In the genomic region with DNA sequence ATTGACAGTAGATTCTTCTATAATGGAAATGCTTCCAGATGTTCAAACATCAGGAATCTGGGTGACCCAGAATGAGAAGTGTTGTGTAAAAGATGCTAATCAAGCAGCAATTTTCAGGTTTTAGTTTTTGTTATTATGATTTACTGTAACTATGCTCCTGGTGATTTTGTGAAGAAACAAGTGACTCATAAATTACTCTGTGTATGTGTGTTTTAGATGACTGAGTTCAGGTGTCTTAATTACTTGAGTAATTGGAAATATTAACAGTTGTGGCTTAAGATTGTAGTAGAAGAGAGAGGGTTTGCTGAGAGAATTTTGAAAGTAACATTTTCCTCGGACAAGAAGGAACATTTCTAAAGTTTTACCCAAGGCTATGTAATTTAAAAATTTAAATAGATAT, we compare ENCODE assay signal across 18 cellular contexts. TPM values are rescaled to one million over a fixed set of nuclear protein-coding genes. Genes with fewer than 3 reads are reported as not detected.
DNase-seq lines count a peak whose midpoint lies in the region; ATAC-seq and TF ChIP-seq lines count a peak whose summit lies in the region.
"Had no signal": no experiment of that assay in that cellular context is flagged by ENCODE, and none has a peak within 500 bp of the region (broad histone marks: within the 10 kb centered on the region; RNA-seq: fewer than 3 reads in every experiment).

No MANE protein-coding gene starts in this region.

- no peak overlapping the region for H2AFZ ChIP-seq in hepatocyte
- H2AFZ ChIP-seq: PC-9 had no signal

- peak overlapping the region; percentile 75 for H3K27ac Mint-ChIP-seq in CD8-positive, alpha-beta T cell
- H3K27ac Mint-ChIP-seq in activated CD8-positive, alpha-beta T cell treated with anti-CD3 and anti-CD28 coated beads, Interleukin-2, amount 10 ng/mL, durations not matched to agents 7 days and 5 days, result peak overlapping the region; percentile 90
- peak overlapping the region; percentile 49 to 95 (median 90) for H3K27ac Mint-ChIP-seq in naive thymus-derived CD8-positive, alpha-beta T cell
- H3K27ac Mint-ChIP-seq in glutamatergic neuron (ENCODE audit: unreplicated experiment), result no peak overlapping the region

- H3K36me3 ChIP-seq in CD8-positive, alpha-beta T cell (ENCODE audit: insufficient read depth, low read length), result no peaks in the 10 kb centered on the region
- no peaks in the 10 kb centered on the region for H3K36me3 ChIP-seq in hepatocyte (replicated peaks; ENCODE audit: insufficient read depth, low read depth)
- H3K36me3 ChIP-seq: suprapubic skin had no signal

- H3K9me2 ChIP-seq in hepatocyte (replicated peaks; ENCODE audit: insufficient read depth), result no peaks in the 10 kb centered on the region

- H3K4me2 ChIP-seq in hepatocyte, result no peak overlapping the region
- H3K4me2 ChIP-seq: PC-9, smooth muscle cell had no signal

- CTCF ChIA-PET in CD8-positive, alpha-beta T cell (lab: Charles Lee), result interaction anchor here (1.1 to 4.8 kb wide), 6 partner anchors 10 to 178 kb away, joined by 3 to 97 read pairs (median 7); no protein-coding TSS in a partner anchor
- CTCF ChIA-PET in activated CD8-positive, alpha-beta T cell treated with anti-CD3 and anti-CD28 coated beads, Interleukin-2, amount 10 ng/mL, durations not matched to agents 7 days and 5 days (lab: Charles Lee), result interaction anchor here (0.9 to 5.2 kb wide), 12 partner anchors 9 to 345 kb away, joined by 3 to 130 read pairs (median 4); no protein-coding TSS in a partner anchor

- no peak for TF ChIP-seq CTCF in CD8-positive, alpha-beta T cell (IDR thresholded peaks at IDR 0.05)
- no peak for TF ChIP-seq CTCF in glutamatergic neuron (IDR thresholded peaks at IDR 0.05; ENCODE audit: partially characterized antibody, unreplicated experiment)
- no peak for TF ChIP-seq CTCF in hepatocyte (IDR thresholded peaks at IDR 0.05; ENCODE audit: poor library complexity)

- H3K27ac ChIP-seq in CD8-positive, alpha-beta T cell (ENCODE audit: low read depth, low read length), result peak overlapping the region; percentile 5
- no peak overlapping the region for H3K27ac ChIP-seq in hepatocyte
- H3K27ac ChIP-seq: PC-9, suprapubic skin had no signal

- H3K4me1 ChIP-seq in CD8-positive, alpha-beta T cell (ENCODE audit: insufficient read depth, low read length), result peaks cover 45% of the 10 kb centered on the region
- H3K4me1 ChIP-seq in hepatocyte (ENCODE audit: insufficient read depth), result no peaks in the 10 kb centered on the region

- no peaks in the 10 kb centered on the region for H3K9me3 Mint-ChIP-seq in CD8-positive, alpha-beta T cell
- H3K9me3 Mint-ChIP-seq in activated CD8-positive, alpha-beta T cell treated with anti-CD3 and anti-CD28 coated beads, Interleukin-2, amount 10 ng/mL, durations not matched to agents 7 days and 5 days (ENCODE audit: insufficient read depth), result no peaks in the 10 kb centered on the region
- peaks cover 0 to 2% (median 0%) of the 10 kb centered on the region in 9 donors for H3K9me3 Mint-ChIP-seq in naive thymus-derived CD8-positive, alpha-beta T cell
- H3K9me3 Mint-ChIP-seq in glutamatergic neuron (ENCODE audit: unreplicated experiment), result no peaks in the 10 kb centered on the region
- H3K9me3 Mint-ChIP-seq: neural crest cell had no signal

- peaks cover under 1% of the 10 kb centered on the region for H3K36me3 Mint-ChIP-seq in CD8-positive, alpha-beta T cell
- H3K36me3 Mint-ChIP-seq in activated CD8-positive, alpha-beta T cell treated with anti-CD3 and anti-CD28 coated beads, Interleukin-2, amount 10 ng/mL, durations not matched to agents 7 days and 5 days (ENCODE audit: low read depth), result peaks cover 5% of the 10 kb centered on the region
- no peaks in the 10 kb centered on the region for H3K36me3 Mint-ChIP-seq in naive thymus-derived CD8-positive, alpha-beta T cell
- H3K36me3 Mint-ChIP-seq in glutamatergic neuron (ENCODE audit: unreplicated experiment), result no peaks in the 10 kb centered on the region

- no peaks in the 10 kb centered on the region for H3K27me3 ChIP-seq in CD8-positive, alpha-beta T cell (ENCODE audit: insufficient read depth, low read length)
- H3K27me3 ChIP-seq in hepatocyte, result no peaks in the 10 kb centered on the region

- intact Hi-C loops in CD8-positive, alpha-beta T cell (cut with DNase I, micrococcal nuclease), result loop anchor here (1.0 to 10.0 kb wide), 5 partner anchors 13 to 635 kb away; a partner anchor contains a TSS

- H4K20me1 ChIP-seq in hepatocyte (ENCODE audit: insufficient read depth, poor library complexity, severe bottlenecking), result no peaks in the 10 kb centered on the region

- POLR2A ChIA-PET in CD8-positive, alpha-beta T cell (lab: Charles Lee), result interaction anchor here (0.9 to 1.9 kb wide), 3 partner anchors 10 to 65 kb away, joined by 3 to 7 read pairs (median 5); no protein-coding TSS in a partner anchor
- POLR2A ChIA-PET in activated CD8-positive, alpha-beta T cell treated with anti-CD3 and anti-CD28 coated beads, Interleukin-2, amount 10 ng/mL, durations not matched to agents 7 days and 5 days (lab: Charles Lee), result interaction anchor here (0.8 to 1.3 kb wide), 4 partner anchors 9 to 1123 kb away, joined by 3 to 6 read pairs (median 3); a partner anchor contains a TSS
- POLR2A ChIA-PET in naive thymus-derived CD8-positive, alpha-beta T cell (lab: Charles Lee), result interaction anchor here (0.5 to 1.3 kb wide), 4 partner anchors 11 to 466 kb away, joined by 3 to 8 read pairs (median 4); no protein-coding TSS in a partner anchor

- H3K9me3 ChIP-seq in CD8-positive, alpha-beta T cell (ENCODE audit: low read length), result no peaks in the 10 kb centered on the region
- no peaks in the 10 kb centered on the region for H3K9me3 ChIP-seq in hepatocyte (ENCODE audit: low read depth)
- H3K9me3 ChIP-seq: suprapubic skin had no signal

- no peaks in the 10 kb centered on the region for H3K27me3 Mint-ChIP-seq in CD8-positive, alpha-beta T cell (ENCODE audit: low read depth)
- H3K27me3 Mint-ChIP-seq in activated CD8-positive, alpha-beta T cell treated with anti-CD3 and anti-CD28 coated beads, Interleukin-2, amount 10 ng/mL, durations not matched to agents 7 days and 5 days (ENCODE audit: low read depth), result no peaks in the 10 kb centered on the region
- no peaks in the 10 kb centered on the region for H3K27me3 Mint-ChIP-seq in naive thymus-derived CD8-positive, alpha-beta T cell
- H3K27me3 Mint-ChIP-seq in glutamatergic neuron (ENCODE audit: unreplicated experiment), result no peaks in the 10 kb centered on the region

- no peak overlapping the region for H3K4me3 ChIP-seq in CD8-positive, alpha-beta T cell (ENCODE audit: low read depth, low read length)
- no peak overlapping the region for H3K4me3 ChIP-seq in hepatocyte
- H3K4me3 ChIP-seq: PC-9, smooth muscle cell, suprapubic skin had no signal

- peaks cover 71% of the 10 kb centered on the region for H3K4me1 Mint-ChIP-seq in CD8-positive, alpha-beta T cell (ENCODE audit: low read depth)
- H3K4me1 Mint-ChIP-seq in activated CD8-positive, alpha-beta T cell treated with anti-CD3 and anti-CD28 coated beads, Interleukin-2, amount 10 ng/mL, durations not matched to agents 7 days and 5 days (ENCODE audit: low read depth), result peaks cover 64% of the 10 kb centered on the region
- peaks cover 25 to 67% (median 59%) of the 10 kb centered on the region in 4 donors for H3K4me1 Mint-ChIP-seq in naive thymus-derived CD8-positive, alpha-beta T cell
- H3K4me1 Mint-ChIP-seq in glutamatergic neuron (ENCODE audit: low read depth, unreplicated experiment), result no peaks in the 10 kb centered on the region

- peak; percentile 39 for ATAC-seq in CD8-positive, alpha-beta T cell
- ATAC-seq in HG02973 (IDR thresholded peaks at IDR 0.05; ENCODE audit: unreplicated experiment) (peak; percentile 34), GM21786 (IDR thresholded peaks at IDR 0.05; ENCODE audit: unreplicated experiment) (no peak)
- ATAC-seq in activated CD8-positive, alpha-beta T cell treated with anti-CD3 and anti-CD28 coated beads, Interleukin-2, amount 10 ng/mL, durations not matched to agents 7 days and 5 days, result peak; percentile 21
- peak in 1 of 2 donors; percentile 10 for ATAC-seq in naive thymus-derived CD8-positive, alpha-beta T cell

- no peaks in the 10 kb centered on the region for H3K79me2 ChIP-seq in hepatocyte

- DNase-seq in CD8-positive, alpha-beta T cell, result no peak
- no peak for DNase-seq in activated CD8-positive, alpha-beta T cell treated with anti-CD3 and anti-CD28 coated beads, Interleukin-2, amount 10 ng/mL, durations not matched to agents 7 days and 5 days
- DNase-seq in naive thymus-derived CD8-positive, alpha-beta T cell, result no peak
- DNase-seq in glutamatergic neuron (no peak), hepatocyte (ENCODE audit: low spot score) (no peak)
- DNase-seq: AML-193, foreskin melanocyte, left colon, NCI-H1436, NCI-H82, PC-9 had no signal

- H3K4me3 Mint-ChIP-seq in CD8-positive, alpha-beta T cell, result peak overlapping the region; percentile 70
- H3K4me3 Mint-ChIP-seq in activated CD8-positive, alpha-beta T cell treated with anti-CD3 and anti-CD28 coated beads, Interleukin-2, amount 10 ng/mL, durations not matched to agents 7 days and 5 days, result peak overlapping the region; percentile 73
- peak overlapping the region; percentile 43 to 82 (median 74) for H3K4me3 Mint-ChIP-seq in naive thymus-derived CD8-positive, alpha-beta T cell
- no peak overlapping the region for H3K4me3 Mint-ChIP-seq in glutamatergic neuron (ENCODE audit: unreplicated experiment)
- H3K4me3 Mint-ChIP-seq: neural crest cell had no signal

- 78% methylated on average over 1 of the region's 1 CpG for WGBS in hepatocyte (ENCODE audit: low lambda C conversion rate, missing lambda C conversion rate)

RNA-seq across cellular contexts. Expression of a gene that starts 25.2 kb away (rescaled TPM):
- under 1 TPM; 0.62 to 1.00 TPM for total RNA-seq in CD8-positive, alpha-beta T cell
- under 1 TPM; 0.29 to 0.42 TPM for total RNA-seq in activated CD8-positive, alpha-beta T cell treated with anti-CD3 and anti-CD28 coated beads, Interleukin-2, amount 10 ng/mL, durations not matched to agents 7 days and 5 days
- under 1 TPM; 0.29 to 0.49 TPM for total RNA-seq in naive thymus-derived CD8-positive, alpha-beta T cell
- 1 to 10 TPM in 2 of 3 donors, under 1 TPM in 1; 0.88 to 8.0 (median 1.1) TPM for polyA plus RNA-seq in naive thymus-derived CD8-positive, alpha-beta T cell
- total RNA-seq in glutamatergic neuron (ENCODE audit: unreplicated experiment), result not detected
- 0.63 TPM in 1 of 2 replicates, not detected in the other for total RNA-seq in hepatocyte
- polyA plus RNA-seq in hepatocyte, result 0.53 TPM in 1 of 2 replicates, not detected in the other
- total RNA-seq: HT-29, neural crest cell, SK-MEL-5, suprapubic skin had no signal
